ENCODE assay signal across 8 cellular contexts in the genomic region with DNA sequence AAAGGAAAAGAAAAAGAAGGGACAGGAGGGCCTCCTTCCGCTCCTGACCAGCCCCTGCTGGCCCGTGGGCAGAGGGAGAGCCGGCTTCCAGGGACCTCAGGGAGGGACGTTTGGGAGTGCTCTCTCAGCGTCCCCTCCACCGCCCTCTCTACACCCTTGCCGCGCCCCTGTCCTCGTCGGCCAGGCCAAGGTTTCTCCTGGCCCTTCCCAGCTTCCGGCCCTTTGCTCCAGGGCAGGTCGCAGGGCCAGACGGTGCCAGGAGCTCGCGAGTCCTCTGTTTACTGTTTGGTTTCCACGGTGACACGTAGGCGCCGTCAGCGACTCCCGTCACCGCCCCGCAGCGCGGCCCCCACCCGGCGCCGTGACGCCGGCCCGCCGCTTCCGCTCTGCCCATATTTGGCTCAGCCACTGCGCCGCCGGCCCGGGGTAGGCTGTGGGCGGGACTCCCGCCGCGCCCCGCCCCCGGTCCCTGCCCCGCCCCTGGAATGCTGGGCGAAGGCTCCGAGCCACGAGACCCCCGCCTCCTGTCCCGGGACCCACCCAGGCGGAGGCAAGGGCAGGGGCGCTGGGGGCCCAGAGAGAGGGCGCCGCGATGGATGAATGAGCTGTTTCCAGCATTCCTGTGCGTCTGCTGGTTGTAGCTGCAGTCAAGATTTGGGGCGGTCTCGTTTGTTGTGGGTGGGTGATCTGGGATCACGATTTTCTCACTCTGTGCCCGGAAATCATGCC. TPM values are rescaled to one million over a fixed set of nuclear protein-coding genes. Genes with fewer than 3 reads are reported as not detected.
A peak's percentile ranks its signal among the peaks of the same experiment; 100 is the strongest.
DNase-seq lines count a peak whose midpoint lies in the region; ATAC-seq, FAIRE-seq and TF ChIP-seq lines count a peak whose summit lies in the region.

No MANE protein-coding gene starts in this region.

- no peak overlapping the region for H3K27ac Mint-ChIP-seq in activated naive CD4-positive, alpha-beta T cell treated with anti-CD3 and anti-CD28 coated beads for 36 hours

- H3K27me3 ChIP-seq in neutrophil = no peaks in the 10 kb centered on the region

- CTCF ChIA-PET in activated naive CD4-positive, alpha-beta T cell treated with anti-CD3 and anti-CD28 coated beads for 36 hours (lab: Charles Lee) = interaction anchor here (0.7 to 6.3 kb wide), 10 partner anchors 10 to 434 kb away, joined by 3 to 78 read pairs (median 4); no protein-coding TSS in a partner anchor

- H3K4me3 ChIP-seq in neutrophil (ENCODE audit: low read depth in 1 of 2, low read length in 1 of 2) = peak overlapping the region; percentile 94 to 99

- H3K27ac ChIP-seq in neutrophil (peak overlapping the region; percentile 98), substantia nigra (ENCODE audit: low read depth, low read length, poor library complexity, severe bottlenecking) (peak overlapping the region; percentile 83)

- H3K4me1 ChIP-seq in neutrophil (ENCODE audit: control insufficient read depth in 1 of 2, insufficient read depth in 1 of 2, low read depth in 1 of 2, low read length in 1 of 2) = peaks cover 55 to 56% of the 10 kb centered on the region in 2 experiments

- peak; percentile 99 for DNase-seq in GM03348 (ENCODE audit: low spot score)
- peak; percentile 90 for DNase-seq in NAMALWA (ENCODE audit: low spot score)
- peak; percentile 95 for DNase-seq in SK-MEL-5 (ENCODE audit: low read depth, low spot score)
- DNase-seq in activated naive CD4-positive, alpha-beta T cell treated with anti-CD3 and anti-CD28 coated beads for 36 hours = peak; percentile 91
- DNase-seq in frontal cortex (ENCODE audit: low spot score in 2 of 2) = peak; percentile 98 to 99
- DNase-seq in substantia nigra (lab: John Stamatoyannopoulos, UW) = peak; percentile 60 to 98 (median 91)

- peak overlapping the region; percentile 80 for H3K4me3 Mint-ChIP-seq in activated naive CD4-positive, alpha-beta T cell treated with anti-CD3 and anti-CD28 coated beads for 36 hours

- H3K9me3 ChIP-seq in neutrophil = no peaks in the 10 kb centered on the region

- TF ChIP-seq CTCF in neutrophil (IDR thresholded peaks at IDR 0.05) = peak; percentile 33

- in situ Hi-C loops in SK-MEL-5 (cut with HindIII; ENCODE audit: low pct_unique_long_range_greater_than_20kb, low sequenced_read_pairs) = no loop called here

- no peaks in the 10 kb centered on the region for H3K36me3 ChIP-seq in neutrophil

- peak; percentile 92 for ATAC-seq in HG02571 (IDR thresholded peaks at IDR 0.05; ENCODE audit: unreplicated experiment)

- peaks cover 20% of the 10 kb centered on the region for H3K4me1 Mint-ChIP-seq in activated naive CD4-positive, alpha-beta T cell treated with anti-CD3 and anti-CD28 coated beads for 36 hours (ENCODE audit: low read depth)

- peaks cover 3% of the 10 kb centered on the region for H3K27me3 Mint-ChIP-seq in activated naive CD4-positive, alpha-beta T cell treated with anti-CD3 and anti-CD28 coated beads for 36 hours (ENCODE audit: low read depth)

- intact Hi-C loops in activated naive CD4-positive, alpha-beta T cell treated with anti-CD3 and anti-CD28 coated beads for 36 hours (cut with micrococcal nuclease) = loop anchor here (1.0 to 2.0 kb wide), 6 partner anchors 16 to 291 kb away; partner anchors contain the start of genes EIF2B2, FOS, NEK9 and TMED10

- no peaks in the 10 kb centered on the region for H3K36me3 Mint-ChIP-seq in activated naive CD4-positive, alpha-beta T cell treated with anti-CD3 and anti-CD28 coated beads for 36 hours (ENCODE audit: low read depth)

- FAIRE-seq in frontal cortex (lab: Jason Lieb, UNC) = no peak

- no peaks in the 10 kb centered on the region for H3K9me3 Mint-ChIP-seq in activated naive CD4-positive, alpha-beta T cell treated with anti-CD3 and anti-CD28 coated beads for 36 hours

RNA-seq across cellular contexts. Expression of gene FOS, which starts 15.5 kb away (rescaled TPM):
- total RNA-seq in SK-MEL-5 (2014; rRNA removed; shearing (Covaris generic)) = 67.4 and 78.3 TPM in 2 replicates
- polyA plus RNA-seq in SK-MEL-5 (2015; cell fraction: cytosol; rRNA removed) = 84.4 and 102 TPM in 2 replicates
- polyA plus RNA-seq in SK-MEL-5 (2015; cell fraction: nucleus; rRNA removed) = 334 TPM in 2 replicates
- 10 to 100 TPM; 34.5 to 35.7 TPM for total RNA-seq in activated naive CD4-positive, alpha-beta T cell treated with anti-CD3 and anti-CD28 coated beads for 36 hours
- 15.1 TPM for total RNA-seq in frontal cortex

Comparison
In these comparisons a context has a peak if more than half of its experiments do, and no peak if none do; other contexts are left out.
1. Peak in every context shown above with its lines: DNase-seq, ATAC-seq, H3K4me3 ChIP-seq and H3K27ac ChIP-seq.